4 cellular contexts compared by ENCODE assay signal in the genomic region with DNA sequence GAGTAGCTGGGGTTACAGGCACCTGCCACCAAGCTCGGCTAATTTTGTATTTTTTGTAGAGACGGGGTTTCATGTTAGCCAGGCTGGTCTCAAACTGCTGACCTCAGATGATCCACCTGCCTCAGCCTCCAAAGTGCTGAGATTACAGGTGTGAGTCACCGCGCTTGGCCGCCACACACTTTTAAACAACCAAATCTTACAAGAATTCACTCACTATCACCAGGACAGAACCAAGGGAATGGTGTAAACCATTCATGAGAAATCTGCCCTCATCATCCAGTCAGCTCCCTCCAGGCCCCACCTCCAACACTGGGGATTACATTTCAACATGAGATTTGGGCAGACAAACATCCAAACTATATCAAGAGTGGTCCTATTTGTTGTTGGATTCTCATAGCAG. TPM values are rescaled to one million over a fixed set of nuclear protein-coding genes. Genes with fewer than 3 reads are reported as not detected.
"Had no signal": no experiment of that assay in that cellular context is flagged by ENCODE, and none has a peak within 500 bp of the region (broad histone marks: within the 10 kb centered on the region; RNA-seq: fewer than 3 reads in every experiment).

No MANE protein-coding gene starts in this region.

- DNase-seq: GDM1, GF-D8 had no signal

- H3K4me3 ChIP-seq: GM12878 had no signal

- ATAC-seq: GM12878 had no signal

RNA-seq across cellular contexts. Expression of gene MGAM, which starts 43.6 kb away (rescaled TPM):
- total RNA-seq: G401 had no signal
